ENCODE assay signal across 8 cellular contexts in the genomic region with DNA sequence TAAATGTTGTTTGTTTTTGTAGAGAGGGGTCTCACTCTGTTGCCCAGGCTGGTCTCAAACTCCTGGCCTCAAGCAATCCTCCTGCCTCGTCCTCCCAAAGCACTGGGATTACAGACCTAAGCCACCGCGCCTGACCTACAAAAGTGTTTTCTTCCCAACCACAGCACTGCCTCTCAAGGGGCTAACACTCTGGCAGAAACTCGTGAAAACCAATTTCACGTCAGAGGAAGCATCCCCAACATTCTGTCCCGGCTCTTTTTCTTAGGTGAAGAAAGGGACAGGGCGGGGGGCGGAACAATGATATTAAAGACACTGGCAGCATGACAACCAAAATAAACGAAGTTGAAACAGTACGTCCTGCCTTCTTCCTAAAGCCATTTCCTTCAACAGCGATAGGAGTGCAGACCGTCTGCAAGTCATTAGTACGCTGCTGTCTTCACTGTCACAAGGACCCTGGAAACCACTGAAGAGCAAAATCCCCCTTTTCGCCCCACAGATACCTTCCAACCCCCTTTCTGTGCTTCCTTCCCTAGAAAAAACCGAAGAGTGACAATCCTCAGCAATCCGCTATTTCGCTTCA.
DNase-seq lines count a peak whose midpoint lies in the region; ATAC-seq and TF ChIP-seq lines count a peak whose summit lies in the region.
"Not testable (repeated sequence)": the region's sequence is repeated elsewhere in the genome, so short reads cannot be mapped to it uniquely, and the experiment has no call there.

No MANE protein-coding gene starts in this region.

- H2AK5ac ChIP-seq in IMR-90 (ENCODE audit: low read depth, low read length) = not testable (repeated sequence)

- H3K4me3 Mint-ChIP-seq in activated CD8-positive, alpha-beta T cell treated with anti-CD3 and anti-CD28 coated beads for 36 hours; activated naive CD8-positive, alpha-beta T cell treated with anti-CD3 and anti-CD28 coated beads, Interleukin-2, amount 10 ng/mL, durations not matched to agents 7 days and 5 days; naive B cell: not testable (repeated sequence)

- H2AFZ ChIP-seq in IMR-90 (replicated peaks; ENCODE audit: low read length, poor library complexity) = not testable (repeated sequence)

- not testable (repeated sequence) for H3K4me2 ChIP-seq in IMR-90 (ENCODE audit: low read depth, low read length)

- WGBS in IMR-90 (ENCODE audit: extremely low coverage in 2 of 2, insufficient read length in 1 of 2), 2 experiments = no CpG with 5 or more reads among the region's 17 CpGs
- WGBS in gastroesophageal sphincter (ENCODE audit: low coverage in 1 of 2), 2 donors = no CpG with 5 or more reads among the region's 17 CpGs
- WGBS in right cardiac atrium = no CpG with 5 or more reads among the region's 17 CpGs

- H3K9me3 Mint-ChIP-seq in activated CD8-positive, alpha-beta T cell treated with anti-CD3 and anti-CD28 coated beads for 36 hours; activated naive CD8-positive, alpha-beta T cell treated with anti-CD3 and anti-CD28 coated beads, Interleukin-2, amount 10 ng/mL, durations not matched to agents 7 days and 5 days; naive B cell: not testable (repeated sequence)

- TF ChIP-seq RAD21 in IMR-90 (IDR thresholded peaks at IDR 0.05; ENCODE audit: low read length) = not testable (repeated sequence)

- CTCF ChIA-PET in IMR-90 (lab: Yijun Ruan, JAX); activated CD8-positive, alpha-beta T cell treated with anti-CD3 and anti-CD28 coated beads for 36 hours (lab: Charles Lee): not testable (repeated sequence)

- not testable (repeated sequence) for H2AK9ac ChIP-seq in IMR-90 (replicated peaks; ENCODE audit: low read depth, low read length, poor library complexity)

- H3K9me1 ChIP-seq in IMR-90 (ENCODE audit: insufficient read depth, low read length) = not testable (repeated sequence)

- not testable (repeated sequence) for BruUV-seq in IMR-90 (replicated peaks; lab: Mats Ljungman, UMichigan)

- not testable (repeated sequence) for H3K36me3 ChIP-seq in IMR-90 (ENCODE audit: control insufficient read depth, insufficient read depth, low read length); gastroesophageal sphincter; gastrocnemius medialis; upper lobe of right lung

- H3K4ac ChIP-seq in IMR-90 (ENCODE audit: low read depth, low read length) = not testable (repeated sequence)

- not testable (repeated sequence) for H3K4me1 Mint-ChIP-seq in activated CD8-positive, alpha-beta T cell treated with anti-CD3 and anti-CD28 coated beads for 36 hours (ENCODE audit: low read depth); activated naive CD8-positive, alpha-beta T cell treated with anti-CD3 and anti-CD28 coated beads, Interleukin-2, amount 10 ng/mL, durations not matched to agents 7 days and 5 days; naive B cell

- TF ChIP-seq EP300 in gastroesophageal sphincter (IDR thresholded peaks at IDR 0.05) = not testable (repeated sequence)

- H3K4me3 ChIP-seq in IMR-90 (ENCODE audit: insufficient read depth, low read depth, low read length); gastroesophageal sphincter; right cardiac atrium (ENCODE audit: low read length); gastrocnemius medialis; upper lobe of right lung: not testable (repeated sequence)

- not testable (repeated sequence) for H3K18ac ChIP-seq in IMR-90 (ENCODE audit: low read depth, low read length)

- intact Hi-C loops in IMR-90 (cut with micrococcal nuclease); activated CD8-positive, alpha-beta T cell treated with anti-CD3 and anti-CD28 coated beads for 36 hours (cut with micrococcal nuclease); right cardiac atrium (cut with DNase I); gastrocnemius medialis (cut with DNase I; ENCODE audit: low total_unique reads); upper lobe of right lung (cut with DNase I): not testable (repeated sequence)

- not testable (repeated sequence) for H2BK120ac ChIP-seq in IMR-90 (ENCODE audit: low read depth, low read length)

- in situ Hi-C loops in IMR-90 (cut with MboI; ENCODE audit: low sequenced_read_pairs); gastrocnemius medialis (cut with MboI; ENCODE audit: low sequenced_read_pairs in 4 of 4): not testable (repeated sequence)

- TF ChIP-seq CTCF in IMR-90 (conservative IDR thresholded peaks at IDR 0.05; ENCODE audit: low read depth, low read length); activated CD8-positive, alpha-beta T cell treated with anti-CD3 and anti-CD28 coated beads for 36 hours (IDR thresholded peaks at IDR 0.05); gastroesophageal sphincter (IDR thresholded peaks at IDR 0.05); gastrocnemius medialis (IDR thresholded peaks at IDR 0.05 in 4 of 5, conservative IDR thresholded peaks at IDR 0.05 in 1 of 5); upper lobe of right lung (IDR thresholded peaks at IDR 0.05): not testable (repeated sequence)

- dilution Hi-C loops in IMR-90 (cut with HindIII; ENCODE audit: low sequenced_read_pairs, unreplicated experiment) = not testable (repeated sequence)

- not testable (repeated sequence) for H4K20me1 ChIP-seq in IMR-90 (ENCODE audit: insufficient read depth, low read length)

- H4K91ac ChIP-seq in IMR-90 (ENCODE audit: insufficient read depth, low read depth, low read length) = not testable (repeated sequence)

- H3K56ac ChIP-seq in IMR-90 (ENCODE audit: extremely low read depth, insufficient read depth, low read length) = not testable (repeated sequence)

- H3K27me3 ChIP-seq in IMR-90 (ENCODE audit: control insufficient read depth, insufficient read depth, low read length); gastroesophageal sphincter; right cardiac atrium (ENCODE audit: control insufficient read depth, insufficient read depth); gastrocnemius medialis; upper lobe of right lung: not testable (repeated sequence)

- not testable (repeated sequence) for H3K27ac ChIP-seq in IMR-90 (ENCODE audit: insufficient read depth, low read length); gastroesophageal sphincter; right cardiac atrium (ENCODE audit: low read length); gastrocnemius medialis; upper lobe of right lung

- POLR2A ChIA-PET in IMR-90 (lab: Charles Lee; ENCODE audit: unreplicated experiment); activated CD8-positive, alpha-beta T cell treated with anti-CD3 and anti-CD28 coated beads for 36 hours (lab: Charles Lee); activated naive CD8-positive, alpha-beta T cell treated with anti-CD3 and anti-CD28 coated beads, Interleukin-2, amount 10 ng/mL, durations not matched to agents 7 days and 5 days (lab: Charles Lee): not testable (repeated sequence)

- not testable (repeated sequence) for H4K5ac ChIP-seq in IMR-90 (ENCODE audit: low read depth, low read length)

- not testable (repeated sequence) for H3K14ac ChIP-seq in IMR-90 (replicated peaks; ENCODE audit: low read depth, low read length)

- not testable (repeated sequence) for H4K8ac ChIP-seq in IMR-90 (ENCODE audit: low read depth in 2 of 2, low read length in 2 of 2)

- H3K9ac ChIP-seq in IMR-90 (ENCODE audit: low read depth, low read length) = not testable (repeated sequence)

- not testable (repeated sequence) for H3K79me1 ChIP-seq in IMR-90 (ENCODE audit: low read depth in 1 of 2, low read length in 2 of 2)

- not testable (repeated sequence) for H2BK15ac ChIP-seq in IMR-90 (ENCODE audit: low read depth, low read length)

- not testable (repeated sequence) for H3K27ac Mint-ChIP-seq in activated CD8-positive, alpha-beta T cell treated with anti-CD3 and anti-CD28 coated beads for 36 hours; activated naive CD8-positive, alpha-beta T cell treated with anti-CD3 and anti-CD28 coated beads, Interleukin-2, amount 10 ng/mL, durations not matched to agents 7 days and 5 days; naive B cell

- H3K9me3 ChIP-seq in IMR-90 (ENCODE audit: control insufficient read depth, insufficient read depth, low read length); gastroesophageal sphincter; right cardiac atrium (ENCODE audit: control insufficient read depth, low read length); gastrocnemius medialis; upper lobe of right lung: not testable (repeated sequence)

- not testable (repeated sequence) for DNase-seq in IMR-90; activated CD8-positive, alpha-beta T cell treated with anti-CD3 and anti-CD28 coated beads for 36 hours; activated naive CD8-positive, alpha-beta T cell treated with anti-CD3 and anti-CD28 coated beads, Interleukin-2, amount 10 ng/mL, durations not matched to agents 7 days and 5 days; right cardiac atrium; naive B cell; gastrocnemius medialis; upper lobe of right lung

- not testable (repeated sequence) for H2BK5ac ChIP-seq in IMR-90 (ENCODE audit: low read depth, low read length, poor library complexity, severe bottlenecking)

- not testable (repeated sequence) for H2BK20ac ChIP-seq in IMR-90 (ENCODE audit: low read depth, low read length)

- not testable (repeated sequence) for H3K23ac ChIP-seq in IMR-90 (ENCODE audit: low read depth, low read length)

- H3K4me1 ChIP-seq in IMR-90 (ENCODE audit: control insufficient read depth, insufficient read depth, low read length); gastroesophageal sphincter; right cardiac atrium (ENCODE audit: control insufficient read depth, insufficient read depth, low read length); gastrocnemius medialis; upper lobe of right lung: not testable (repeated sequence)

- TF ChIP-seq POLR2A in IMR-90 (IDR thresholded peaks at IDR 0.05; ENCODE audit: low read depth, low read length); gastroesophageal sphincter (IDR thresholded peaks at IDR 0.05); gastrocnemius medialis (IDR thresholded peaks at IDR 0.05): not testable (repeated sequence)

- ATAC-seq in IMR-90 (ENCODE audit: low read depth) (0 out of 2 replicates have a peak, but pooled peaks have one; percentile 18), gastroesophageal sphincter (peak; percentile 53), right cardiac atrium (peak; percentile 80 to 90), naive B cell (ENCODE audit: low read depth in 2 of 2) (peak; percentile 33 to 42), gastrocnemius medialis (peak; percentile 55 to 82), upper lobe of right lung (peak; percentile 51)
- peak; percentile 24 for ATAC-seq in activated CD8-positive, alpha-beta T cell treated with anti-CD3 and anti-CD28 coated beads for 36 hours
- peak; percentile 24 for ATAC-seq in activated naive CD8-positive, alpha-beta T cell treated with anti-CD3 and anti-CD28 coated beads, Interleukin-2, amount 10 ng/mL, durations not matched to agents 7 days and 5 days (ENCODE audit: low read depth)

- H3K36me3 Mint-ChIP-seq in activated CD8-positive, alpha-beta T cell treated with anti-CD3 and anti-CD28 coated beads for 36 hours (ENCODE audit: low read depth); activated naive CD8-positive, alpha-beta T cell treated with anti-CD3 and anti-CD28 coated beads, Interleukin-2, amount 10 ng/mL, durations not matched to agents 7 days and 5 days; naive B cell: not testable (repeated sequence)

- H3K27me3 Mint-ChIP-seq in activated CD8-positive, alpha-beta T cell treated with anti-CD3 and anti-CD28 coated beads for 36 hours; activated naive CD8-positive, alpha-beta T cell treated with anti-CD3 and anti-CD28 coated beads, Interleukin-2, amount 10 ng/mL, durations not matched to agents 7 days and 5 days; naive B cell: not testable (repeated sequence)

Comparison
In these comparisons a context has a peak if more than half of its experiments do, and no peak if none do; other contexts are left out.
1. ATAC-seq: peak in every context shown above with its lines; median percentile 85 in right cardiac atrium; 68 in gastrocnemius medialis; 53 in gastroesophageal sphincter; 51 in upper lobe of right lung; 38 in naive B cell; 24 in activated CD8-positive, alpha-beta T cell treated with anti-CD3 and anti-CD28 coated beads for 36 hours; 24 in activated naive CD8-positive, alpha-beta T cell treated with anti-CD3 and anti-CD28 coated beads, Interleukin-2, amount 10 ng/mL, durations not matched to agents 7 days and 5 days; 18 in IMR-90.